ENCODE assay signal across 8 cellular contexts in the genomic region with DNA sequence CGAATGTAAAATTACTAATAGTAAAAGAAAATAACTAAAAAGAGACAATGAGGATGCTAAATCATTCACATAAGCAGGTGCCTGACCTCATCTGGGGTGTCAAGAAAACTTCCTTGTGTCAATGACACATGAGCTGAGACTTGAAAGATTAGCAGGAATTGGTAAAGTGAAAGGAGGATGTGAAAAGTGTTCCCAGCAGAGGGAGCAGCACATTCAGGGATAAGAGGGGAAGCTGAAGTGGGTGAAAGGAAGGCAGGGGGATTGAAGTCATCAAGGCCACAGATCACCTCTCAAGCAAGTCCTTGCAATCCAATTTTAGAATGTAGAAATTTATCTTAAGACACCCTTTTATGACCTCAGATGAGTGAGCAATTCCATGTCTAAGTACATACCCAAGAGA.
DNase-seq lines count a peak whose midpoint lies in the region; ATAC-seq and TF ChIP-seq lines count a peak whose summit lies in the region.

No MANE protein-coding gene starts in this region.

- H4K20me1 ChIP-seq in PC-9 (ENCODE audit: insufficient read depth), result no peaks in the 10 kb centered on the region

- no peak overlapping the region for H2AFZ ChIP-seq in PC-9

- peak; percentile 23 for DNase-seq in NCI-H748 (lab: John Stamatoyannopoulos, UW; ENCODE audit: unreplicated experiment)
- DNase-seq in NCI-H748 treated with DMSO at 0.1 percent for 48 hours (lab: John Stamatoyannopoulos, UW), result no peak
- peak; percentile 37 to 70 for DNase-seq in PC-9
- peak; percentile 62 for DNase-seq in fibroblast of the aortic adventitia (ENCODE audit: low read depth)
- peak; percentile 19 for DNase-seq in pulmonary artery endothelial cell (ENCODE audit: low read depth, low spot score)
- no peak for DNase-seq in HPDE6-E6E7 (ENCODE audit: extremely low spot score)

- intact Hi-C loops in PC-9 (cut with micrococcal nuclease; ENCODE audit: unreplicated experiment), result loop anchor here (1.0 to 10.0 kb wide), 5 partner anchors 60 to 1128 kb away; a partner anchor contains a TSS

- no peaks in the 10 kb centered on the region for H3K79me2 ChIP-seq in PC-9 (ENCODE audit: low read depth)

- H3F3A ChIP-seq in PC-9 (ENCODE audit: insufficient read depth, low read depth), result peaks cover 20% of the 10 kb centered on the region; the same call in 1 of the 2 replicates

- TF ChIP-seq CTCF in PC-9 (conservative IDR thresholded peaks at IDR 0.05), result peak; percentile 51
- peak; percentile 49 for TF ChIP-seq CTCF in fibroblast of the aortic adventitia (IDR thresholded peaks at IDR 0.05; ENCODE audit: insufficient read depth, low read length)

- POLR2A ChIA-PET in PC-9 (lab: Charles Lee; ENCODE audit: unreplicated experiment), result no interaction called here

- no peak overlapping the region for H3K4me2 ChIP-seq in PC-9

- no peaks in the 10 kb centered on the region for H3K36me3 ChIP-seq in PC-9 (ENCODE audit: low read depth)

- no peak overlapping the region for H3K27ac ChIP-seq in PC-9

- H3K9me2 ChIP-seq in PC-9 (ENCODE audit: insufficient read depth), result no peaks in the 10 kb centered on the region

- H3K27me3 ChIP-seq in PC-9 (ENCODE audit: insufficient read depth, low read depth), result no peaks in the 10 kb centered on the region

- no peaks in the 10 kb centered on the region; the same call in 1 of the 2 replicates for H3K9me3 ChIP-seq in PC-9 (ENCODE audit: insufficient read depth, low read depth)

- peaks cover 41% of the 10 kb centered on the region for H3K4me1 ChIP-seq in PC-9 (replicated peaks; ENCODE audit: insufficient read depth)

- no peak for ATAC-seq in GM18858 (IDR thresholded peaks at IDR 0.05; ENCODE audit: unreplicated experiment)
- no peak for ATAC-seq in HG03565 (IDR thresholded peaks at IDR 0.05; ENCODE audit: unreplicated experiment)

- no TSS peak for BruUV-seq in PC-9 (replicated peaks; lab: Mats Ljungman, UMichigan)

- CTCF ChIA-PET in PC-9 (lab: Charles Lee), result interaction anchor here (0.7 to 3.4 kb wide), 6 partner anchors 60 to 142 kb away, joined by 3 to 36 read pairs (median 4); a partner anchor contains a TSS

- H3K4me3 ChIP-seq in PC-9 (no peak overlapping the region), fibroblast of the aortic adventitia (ENCODE audit: low read depth, low read length) (no peak overlapping the region)

Comparison
In these comparisons a context has a peak if more than half of its experiments do, and no peak if none do; other contexts are left out.
1. DNase-seq: peak in NCI-H748 (single experiment), PC-9 (2 of 2), fibroblast of the aortic adventitia (single experiment) and pulmonary artery endothelial cell (single experiment); none in NCI-H748 treated with DMSO at 0.1 percent for 48 hours (single experiment) and HPDE6-E6E7 (single experiment).